In the genomic region with DNA sequence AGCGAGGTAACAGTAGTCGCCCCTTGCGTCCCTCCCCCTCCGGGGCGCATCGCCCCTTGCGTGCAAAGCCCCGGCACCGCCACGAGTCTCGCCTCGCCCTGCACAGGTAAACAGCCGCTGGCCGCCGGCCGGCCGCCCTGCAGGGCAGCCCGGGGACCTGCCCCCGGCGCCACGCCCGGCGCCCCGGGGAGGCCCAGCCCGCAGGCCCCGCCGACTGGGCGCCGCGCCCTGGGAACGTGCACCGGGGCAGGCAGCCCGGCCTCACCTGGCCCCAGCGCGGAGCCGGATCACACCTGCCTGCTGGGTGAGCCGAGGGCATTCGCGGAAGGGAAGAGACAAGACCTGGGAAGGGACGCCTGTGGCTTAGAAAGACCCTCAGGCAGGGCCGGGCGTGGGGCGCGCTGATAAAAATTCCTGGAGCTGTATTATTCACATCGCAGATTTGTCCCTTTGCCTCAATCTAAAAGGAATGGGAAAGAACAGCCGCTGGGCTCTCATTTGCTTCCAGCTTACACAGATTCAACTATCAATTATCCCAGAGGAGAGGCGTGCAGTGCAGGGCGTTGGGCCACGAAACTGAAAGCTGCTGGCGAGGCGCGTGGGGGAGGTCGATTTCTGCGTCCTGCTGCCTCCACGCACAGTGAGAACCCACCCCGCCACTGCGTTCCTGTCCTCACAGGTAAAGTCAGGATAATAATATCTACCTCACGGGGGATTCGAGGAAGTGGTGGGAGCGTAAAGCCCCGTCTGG, we compare ENCODE assay signal across 12 cellular contexts.
A peak's percentile ranks its signal among the peaks of the same experiment; 100 is the strongest.
DNase-seq lines count a peak whose midpoint lies in the region; ATAC-seq, FAIRE-seq and TF ChIP-seq lines count a peak whose summit lies in the region.
"Had no signal": no experiment of that assay in that cellular context is flagged by ENCODE, and none has a peak within 500 bp of the region (broad histone marks: within the 10 kb centered on the region; RNA-seq: fewer than 3 reads in every experiment).

No MANE protein-coding gene starts in this region.

- H3K27me3 ChIP-seq in endocrine pancreas (ENCODE audit: control insufficient read depth, insufficient read depth, low read length) (no peaks in the 10 kb centered on the region), pancreas (no peaks in the 10 kb centered on the region)

- 15 to 18% methylated on average over 60 to 61 of the region's 61 CpGs for WGBS in pancreas, 2 donors

- no peak for FAIRE-seq in pancreas (lab: Jason Lieb, UNC)

- H3K4me3 ChIP-seq in endocrine pancreas (ENCODE audit: control insufficient read depth, insufficient read depth, low read length) (peak overlapping the region; percentile 57), pancreas (peak overlapping the region in 2 of 4 donors; percentile 6 to 35)

- DNase-seq in DMS153 treated with DMSO at 0.1 percent for 48 hours (lab: John Stamatoyannopoulos, UW; ENCODE audit: unreplicated experiment) (peak; percentile 58), NCI-H2029 (lab: John Stamatoyannopoulos, UW) (peak; percentile 28), pancreas (peak; percentile 62 to 88 (median 72)), SIG-M5 (lab: John Stamatoyannopoulos, UW) (no peak), GM13976 (ENCODE audit: low spot score) (no peak), NCI-H345 treated with DMSO at 0.1 percent for 48 hours (lab: John Stamatoyannopoulos, UW; ENCODE audit: unreplicated experiment) (no peak), NCI-H1048 (lab: John Stamatoyannopoulos, UW) (no peak)
- DNase-seq: activated CD4-positive, CD25-positive, alpha-beta regulatory T cell; activated naive CD8-positive, alpha-beta T cell treated with anti-CD3 and anti-CD28 coated beads, Interleukin-2, amount 10 ng/mL, durations not matched to agents 7 days and 5 days; erythroblast; NCI-H1092 treated with DMSO at 0.1 percent for 48 hours had no signal

- H3K4me1 ChIP-seq in endocrine pancreas (ENCODE audit: control insufficient read depth, insufficient read depth, low read length) (no peaks in the 10 kb centered on the region), pancreas (no peaks in the 10 kb centered on the region)

- in situ Hi-C loops in GM13976 (cut with MboI; ENCODE audit: low sequenced_read_pairs, unreplicated experiment) = no loop called here

- peak overlapping the region in 3 of 4 donors; percentile 31 to 55 (median 55) for H3K27ac ChIP-seq in pancreas

- peak overlapping the region; percentile 80 for H3K9ac ChIP-seq in endocrine pancreas (ENCODE audit: control insufficient read depth, insufficient read depth, low read length)

- ATAC-seq in pancreas = peak; percentile 85 to 98 (median 96)

- TF ChIP-seq CTCF in pancreas (IDR thresholded peaks at IDR 0.05) = no peak
- TF ChIP-seq CTCF in GM13976 (IDR thresholded peaks at IDR 0.05; ENCODE audit: borderline replicate concordance, control extremely low read depth, extremely low read depth, insufficient read depth, missing control alignments) = no peak

- H3K36me3 ChIP-seq in endocrine pancreas (ENCODE audit: control insufficient read depth, insufficient read depth, low read length) (no peaks in the 10 kb centered on the region), pancreas (no peaks in the 10 kb centered on the region)

- H3K9me3 ChIP-seq in endocrine pancreas (ENCODE audit: control insufficient read depth, low read length) = no peaks in the 10 kb centered on the region
- no peaks in the 10 kb centered on the region for H3K9me3 ChIP-seq in pancreas

- intact Hi-C loops in pancreas (cut with DNase I) = no loop called here

Comparison
In these comparisons a context has a peak if more than half of its experiments do, and no peak if none do; other contexts are left out.
1. DNase-seq: peak in DMS153 treated with DMSO at 0.1 percent for 48 hours (single experiment), NCI-H2029 (single experiment) and pancreas (6 of 6); none in SIG-M5 (single experiment), GM13976 (single experiment), NCI-H345 treated with DMSO at 0.1 percent for 48 hours (single experiment) and NCI-H1048 (single experiment).